Comparison of ENCODE assay signal across 9 cellular contexts in the genomic region with DNA sequence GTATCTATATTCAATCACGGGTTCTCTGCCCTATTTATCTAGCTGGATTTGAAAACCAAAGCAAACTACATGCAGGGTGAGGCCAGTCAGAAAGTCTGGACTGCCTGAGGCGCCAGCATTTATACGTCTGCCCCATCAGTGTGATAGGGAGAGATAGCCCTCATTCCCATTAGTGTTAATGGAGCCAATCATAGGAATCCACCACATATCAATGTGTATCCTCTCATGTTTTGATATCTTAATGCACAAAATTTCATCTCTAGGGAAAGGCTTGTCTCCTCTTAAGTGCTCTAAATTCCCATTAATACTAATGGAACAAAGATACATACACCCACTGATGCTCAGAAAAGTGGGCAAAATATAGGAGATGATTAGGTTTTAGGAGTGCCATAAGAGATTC.
"Had no signal": no experiment of that assay in that cellular context is flagged by ENCODE, and none has a peak within 500 bp of the region (broad histone marks: within the 10 kb centered on the region; RNA-seq: fewer than 3 reads in every experiment).

No MANE protein-coding gene starts in this region.

- H3K4me1 ChIP-seq: HAP-1 had no signal

- H3K27ac Mint-ChIP-seq: HFFc6, IgD-negative memory B cell had no signal

- H3K9me3 ChIP-seq: HAP-1 had no signal

- DNase-seq: GM23248, GOT3, H7, HFFc6 had no signal

- H3K36me3 Mint-ChIP-seq: IgD-negative memory B cell had no signal

- ATAC-seq: HCT116, HepG2 had no signal

- H3K27me3 Mint-ChIP-seq: IgD-negative memory B cell had no signal

- H2AFZ ChIP-seq: GM23248 had no signal

- H3K9ac ChIP-seq: GM23248 had no signal

- H3K4me3 ChIP-seq: GM23248, HAP-1 had no signal

- H3K27ac ChIP-seq: GM23248, HL-60 had no signal

- H3K36me3 ChIP-seq: HAP-1 had no signal

- H3K4me3 Mint-ChIP-seq: HFFc6 had no signal
